Comparison of ENCODE assay signal across 1 cellular context in genomic region chr17:38557836-38558750, GRCh38.
A peak's percentile ranks its signal among the peaks of the same experiment; 100 is the strongest.
TF ChIP-seq lines count a peak whose summit lies in the region.

No MANE protein-coding gene starts in this region.

TF ChIP-seq in GM12878, 131 proteins besides CTCF, POLR2A, EP300 and RAD21 (continued from another document):
- peak; percentile 66 for TF ChIP-seq RELA (IDR thresholded peaks at IDR 0.05; ENCODE audit: borderline replicate concordance, partially characterized antibody)
- no peak for TF ChIP-seq FOXM1 (IDR thresholded peaks at IDR 0.05; ENCODE audit: low read depth, low read length)
- TF ChIP-seq SMAD5 (IDR thresholded peaks at IDR 0.05; ENCODE audit: low read depth): no peak
- no peak; the same call in 1 of the 2 replicates for TF ChIP-seq HCFC1 (IDR thresholded peaks at IDR 0.05; ENCODE audit: low read length)
- TF ChIP-seq CHD4 (IDR thresholded peaks at IDR 0.05): no peak
- 0 out of 2 replicates have a peak, but pooled peaks have one; percentile 53 for TF ChIP-seq HDGF (IDR thresholded peaks at IDR 0.05)
- TF ChIP-seq ZNF274 (IDR thresholded peaks at IDR 0.05; ENCODE audit: insufficient read depth, insufficient read length): no peak
- TF ChIP-seq SUPT20H (IDR thresholded peaks at IDR 0.05; ENCODE audit: borderline replicate concordance, control insufficient read depth, low read depth, low read length): no peak
- no peak for TF ChIP-seq KDM1A (IDR thresholded peaks at IDR 0.05; ENCODE audit: borderline replicate concordance)
- no peak for TF ChIP-seq PAX8 (IDR thresholded peaks at IDR 0.05)
- TF ChIP-seq MYB (IDR thresholded peaks at IDR 0.05; ENCODE audit: borderline replicate concordance, low read depth, low read length): 0 out of 2 replicates have a peak, but pooled peaks have one; percentile 49
- TF ChIP-seq GATAD2B (conservative IDR thresholded peaks at IDR 0.05; ENCODE audit: low read depth): 0 out of 2 replicates have a peak, but pooled peaks have one; percentile 37
- no peak for TF ChIP-seq NFIC (IDR thresholded peaks at IDR 0.05; ENCODE audit: low read depth, low read length)
- TF ChIP-seq CBFB (IDR thresholded peaks at IDR 0.05; ENCODE audit: low read depth): no peak
- TF ChIP-seq EZH2 (IDR thresholded peaks at IDR 0.05; ENCODE audit: borderline replicate concordance, control insufficient read depth, low read depth, low read length): no peak
- peak in 1 of 2 experiments; percentile 31; a peak in 1 of 4 replicates for TF ChIP-seq BHLHE40 (IDR thresholded peaks at IDR 0.05; ENCODE audit: borderline replicate concordance in 1 of 2, low read depth in 2 of 2, low read length in 1 of 2)
- peak; percentile 89 for TF ChIP-seq NRF1 (conservative IDR thresholded peaks at IDR 0.05; ENCODE audit: low read depth, low read length)
- TF ChIP-seq STAT3 (IDR thresholded peaks at IDR 0.05; ENCODE audit: low read depth, low read length): no peak
- TF ChIP-seq, protein P1, sequence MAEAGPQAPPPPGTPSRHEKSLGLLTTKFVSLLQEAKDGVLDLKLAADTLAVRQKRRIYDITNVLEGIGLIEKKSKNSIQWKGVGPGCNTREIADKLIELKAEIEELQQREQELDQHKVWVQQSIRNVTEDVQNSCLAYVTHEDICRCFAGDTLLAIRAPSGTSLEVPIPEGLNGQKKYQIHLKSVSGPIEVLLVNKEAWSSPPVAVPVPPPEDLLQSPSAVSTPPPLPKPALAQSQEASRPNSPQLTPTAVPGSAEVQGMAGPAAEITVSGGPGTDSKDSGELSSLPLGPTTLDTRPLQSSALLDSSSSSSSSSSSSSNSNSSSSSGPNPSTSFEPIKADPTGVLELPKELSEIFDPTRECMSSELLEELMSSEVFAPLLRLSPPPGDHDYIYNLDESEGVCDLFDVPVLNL (IDR thresholded peaks at IDR 0.05; ENCODE audit: low read depth, low read length): 0 out of 2 replicates have a peak, but pooled peaks have one; percentile 43
- TF ChIP-seq, protein P2, sequence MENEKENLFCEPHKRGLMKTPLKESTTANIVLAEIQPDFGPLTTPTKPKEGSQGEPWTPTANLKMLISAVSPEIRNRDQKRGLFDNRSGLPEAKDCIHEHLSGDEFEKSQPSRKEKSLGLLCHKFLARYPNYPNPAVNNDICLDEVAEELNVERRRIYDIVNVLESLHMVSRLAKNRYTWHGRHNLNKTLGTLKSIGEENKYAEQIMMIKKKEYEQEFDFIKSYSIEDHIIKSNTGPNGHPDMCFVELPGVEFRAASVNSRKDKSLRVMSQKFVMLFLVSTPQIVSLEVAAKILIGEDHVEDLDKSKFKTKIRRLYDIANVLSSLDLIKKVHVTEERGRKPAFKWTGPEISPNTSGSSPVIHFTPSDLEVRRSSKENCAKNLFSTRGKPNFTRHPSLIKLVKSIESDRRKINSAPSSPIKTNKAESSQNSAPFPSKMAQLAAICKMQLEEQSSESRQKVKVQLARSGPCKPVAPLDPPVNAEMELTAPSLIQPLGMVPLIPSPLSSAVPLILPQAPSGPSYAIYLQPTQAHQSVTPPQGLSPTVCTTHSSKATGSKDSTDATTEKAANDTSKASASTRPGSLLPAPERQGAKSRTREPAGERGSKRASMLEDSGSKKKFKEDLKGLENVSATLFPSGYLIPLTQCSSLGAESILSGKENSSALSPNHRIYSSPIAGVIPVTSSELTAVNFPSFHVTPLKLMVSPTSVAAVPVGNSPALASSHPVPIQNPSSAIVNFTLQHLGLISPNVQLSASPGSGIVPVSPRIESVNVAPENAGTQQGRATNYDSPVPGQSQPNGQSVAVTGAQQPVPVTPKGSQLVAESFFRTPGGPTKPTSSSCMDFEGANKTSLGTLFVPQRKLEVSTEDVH (IDR thresholded peaks at IDR 0.05; ENCODE audit: low read depth, partially characterized antibody): no peak
